ENCODE assay signal across 8 cellular contexts in the genomic region with DNA sequence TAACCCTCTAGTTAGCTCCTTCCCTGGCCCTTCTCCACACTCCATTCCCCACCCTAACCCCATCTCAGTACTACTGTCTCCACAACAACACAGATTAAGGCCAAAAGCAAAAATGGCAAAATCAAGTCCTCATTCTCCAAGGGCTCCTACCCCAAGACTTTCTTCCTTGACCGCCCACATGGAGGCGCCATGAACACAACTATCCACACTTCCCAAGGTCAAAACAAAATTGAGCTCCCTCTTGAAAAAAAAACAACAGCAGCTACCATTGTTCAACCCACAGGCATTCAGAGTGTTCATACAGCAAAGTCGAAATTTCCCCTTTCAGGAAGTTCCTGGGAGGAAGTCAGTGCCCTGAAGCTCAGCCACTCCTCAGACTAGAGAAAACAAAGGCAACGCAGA. TPM values are rescaled to one million over a fixed set of nuclear protein-coding genes. Genes with fewer than 3 reads are reported as not detected.
A peak's percentile ranks its signal among the peaks of the same experiment; 100 is the strongest.
DNase-seq lines count a peak whose midpoint lies in the region; ATAC-seq, FAIRE-seq and TF ChIP-seq lines count a peak whose summit lies in the region.

No MANE protein-coding gene starts in this region.

- H3K79me2 ChIP-seq in astrocyte (ENCODE audit: insufficient read depth, low read length) = peaks cover 72% of the 10 kb centered on the region

- H3K4me1 ChIP-seq in HAP-1 (peaks cover 13% of the 10 kb centered on the region), astrocyte (ENCODE audit: insufficient read depth, low read length) (peaks cover 24% of the 10 kb centered on the region), gastrocnemius medialis (peaks cover 26 to 54% of the 10 kb centered on the region in 2 donors)

- peaks cover 62% of the 10 kb centered on the region for H4K20me1 ChIP-seq in astrocyte (ENCODE audit: insufficient read depth, low read length)

- H3K36me3 ChIP-seq in HAP-1 (replicated peaks) (no peaks in the 10 kb centered on the region; the same call in 1 of the 2 replicates), astrocyte (ENCODE audit: insufficient read depth, low read length) (no peaks in the 10 kb centered on the region), gastrocnemius medialis (no peaks in the 10 kb centered on the region)

- H3K4me1 Mint-ChIP-seq in astrocyte (ENCODE audit: low read depth, unreplicated experiment) = peaks cover 43% of the 10 kb centered on the region

- peak; percentile 61 for TF ChIP-seq CTCF in astrocyte (IDR thresholded peaks at IDR 0.05; ENCODE audit: insufficient read depth, low read depth, low read length)
- peak in 3 of 5 experiments; percentile 35 to 53 (median 35) for TF ChIP-seq CTCF in gastrocnemius medialis (IDR thresholded peaks at IDR 0.05 in 4 of 5, conservative IDR thresholded peaks at IDR 0.05 in 1 of 5)

- no peaks in the 10 kb centered on the region for H3K27me3 Mint-ChIP-seq in astrocyte (ENCODE audit: low read depth, unreplicated experiment)

- H3K9ac ChIP-seq in astrocyte (ENCODE audit: low read length) = no peak overlapping the region

- peak; percentile 61 to 73 for ATAC-seq in gastrocnemius medialis
- ATAC-seq in GM21717 (IDR thresholded peaks at IDR 0.05; ENCODE audit: unreplicated experiment) = no peak
- no peak for ATAC-seq in GM18870 (IDR thresholded peaks at IDR 0.05; ENCODE audit: unreplicated experiment)

- H3K27ac Mint-ChIP-seq in astrocyte (ENCODE audit: unreplicated experiment) = peak overlapping the region; percentile 67

- in situ Hi-C loops in HAP-1 (cut with MboI; ENCODE audit: low sequenced_read_pairs) (no loop called here), gastrocnemius medialis (cut with MboI; ENCODE audit: low sequenced_read_pairs in 4 of 4) (loop anchor here in 1 of 4 donors (10.0 kb wide), 1 partner anchor 58 kb away; a partner anchor contains a TSS)

- no peak overlapping the region for H2AFZ ChIP-seq in astrocyte (ENCODE audit: low read depth, low read length)

- no peak overlapping the region for H3K4me3 Mint-ChIP-seq in astrocyte (ENCODE audit: unreplicated experiment)

- H3K4me2 ChIP-seq in astrocyte (ENCODE audit: low read length) = peak overlapping the region; percentile 63

- intact Hi-C loops in gastrocnemius medialis (cut with DNase I; ENCODE audit: low total_unique reads) = loop anchor here (2.0 kb wide), 1 partner anchor 58 kb away; no protein-coding TSS in a partner anchor

- peaks cover 2% of the 10 kb centered on the region for H3K36me3 Mint-ChIP-seq in astrocyte (ENCODE audit: low read depth, unreplicated experiment)

- no peak overlapping the region for H3K27ac ChIP-seq in astrocyte (ENCODE audit: low read depth, low read length)
- H3K27ac ChIP-seq in gastrocnemius medialis = peak overlapping the region in 3 of 4 donors; percentile 12 to 30 (median 21)

- H3K4me3 ChIP-seq in HAP-1 (no peak overlapping the region), astrocyte (ENCODE audit: insufficient read depth, low read depth, low read length) (no peak overlapping the region), gastrocnemius medialis (no peak overlapping the region)

- H3K9me3 ChIP-seq in HAP-1 (no peaks in the 10 kb centered on the region), astrocyte (ENCODE audit: insufficient read depth, low read depth, low read length) (no peaks in the 10 kb centered on the region), gastrocnemius medialis (no peaks in the 10 kb centered on the region)

- H3K27me3 ChIP-seq in HAP-1 (ENCODE audit: low read depth) (no peaks in the 10 kb centered on the region), astrocyte (ENCODE audit: insufficient read depth, low read length) (no peaks in the 10 kb centered on the region), gastrocnemius medialis (no peaks in the 10 kb centered on the region)

- peak; percentile 68 for DNase-seq in AG20443 (ENCODE audit: low spot score)
- peak; percentile 63 to 73 for DNase-seq in HAP-1 (ENCODE audit: low spot score in 2 of 2)
- peak; percentile 23 for DNase-seq in SKM-1 (lab: John Stamatoyannopoulos, UW; ENCODE audit: unreplicated experiment)
- peak; percentile 61 for DNase-seq in astrocyte (ENCODE audit: low read depth)
- DNase-seq in hepatic stellate cell (ENCODE audit: low spot score) = peak; percentile 64
- peak; percentile 5 to 34 for DNase-seq in gastrocnemius medialis

- TF ChIP-seq POLR2A in gastrocnemius medialis (IDR thresholded peaks at IDR 0.05) = no peak

- H3K9me3 Mint-ChIP-seq in astrocyte (ENCODE audit: unreplicated experiment) = no peaks in the 10 kb centered on the region

- FAIRE-seq in astrocyte (lab: Jason Lieb, UNC) = peak; percentile 49

RNA-seq across cellular contexts. Expression of a gene that starts 54.4 kb away (rescaled TPM):
- total RNA-seq in astrocyte (65.7 and 74.9 TPM in 2 replicates), gastrocnemius medialis (10 to 100 TPM; 11.3 to 25.9 (median 18.7) TPM)

Comparison
In these comparisons a context has a peak if more than half of its experiments do, and no peak if none do; other contexts are left out.
1. ATAC-seq: peak in gastrocnemius medialis (2 of 2); none in GM21717 (single experiment) and GM18870 (single experiment).
2. Peak in every context shown above with its lines, with median percentiles within 50 percentile points of each other: DNase-seq.